In genomic region chr2:69340101-69340775, GRCh38 we compare ENCODE assay signal across 19 cellular contexts. TPM values are rescaled to one million over a fixed set of nuclear protein-coding genes. Genes with fewer than 3 reads are reported as not detected.
DNase-seq lines count a peak whose midpoint lies in the region; ATAC-seq and TF ChIP-seq lines count a peak whose summit lies in the region.
"Had no signal": no experiment of that assay in that cellular context is flagged by ENCODE, and none has a peak within 500 bp of the region (broad histone marks: within the 10 kb centered on the region; RNA-seq: fewer than 3 reads in every experiment).

No MANE protein-coding gene starts in this region.

- H3K27ac ChIP-seq in IMR-90 (ENCODE audit: insufficient read depth, low read length) (peak overlapping the region; percentile 13; the same call in 1 of the 2 replicates), esophagus muscularis mucosa (replicated peaks in 1 of 4) (peak overlapping the region; percentile 42 to 53 (median 50)), left lung (no peak overlapping the region)
- H3K27ac ChIP-seq in CD4-positive, alpha-beta T cell (ENCODE audit: low read depth, low read length) = no peak overlapping the region
- H3K27ac ChIP-seq: foreskin keratinocyte, KMS-11 had no signal

- H3K36me3 Mint-ChIP-seq in CD4-positive, alpha-beta T cell (ENCODE audit: low read depth) = peaks cover 96% of the 10 kb centered on the region

- H3K4ac ChIP-seq in IMR-90 (ENCODE audit: low read depth, low read length) = peak overlapping the region; percentile 14; the same call in 1 of the 2 replicates

- 0 out of 2 replicates have a peak overlapping the region, but pooled peaks have one; percentile 8 for H2BK120ac ChIP-seq in IMR-90 (ENCODE audit: low read depth, low read length)

- no CpG with 5 or more reads among the region's 3 CpGs for WGBS in IMR-90 (ENCODE audit: extremely low coverage in 2 of 2, insufficient read length in 1 of 2), 2 experiments
- WGBS in esophagus muscularis mucosa = 21% methylated on average over 3 of the region's 3 CpGs

- H2AK5ac ChIP-seq in IMR-90 (ENCODE audit: low read depth, low read length) = peak overlapping the region; percentile 81; the same call in 1 of the 2 replicates

- no peak overlapping the region for H4K5ac ChIP-seq in IMR-90 (ENCODE audit: low read depth, low read length)

- no peak for TF ChIP-seq EP300 in esophagus muscularis mucosa (IDR thresholded peaks at IDR 0.05)

- no peak overlapping the region for H3K23ac ChIP-seq in IMR-90 (ENCODE audit: low read depth, low read length)

- no peaks in the 10 kb centered on the region for H3K9me3 ChIP-seq in IMR-90 (ENCODE audit: control insufficient read depth, insufficient read depth, low read length)
- no peaks in the 10 kb centered on the region for H3K9me3 ChIP-seq in esophagus muscularis mucosa
- no peaks in the 10 kb centered on the region for H3K9me3 ChIP-seq in left lung
- H3K9me3 ChIP-seq in CD4-positive, alpha-beta T cell (ENCODE audit: control insufficient read depth, low read length) = no peaks in the 10 kb centered on the region
- H3K9me3 ChIP-seq: thoracic aorta had no signal

- H3K4me3 Mint-ChIP-seq in CD4-positive, alpha-beta T cell = no peak overlapping the region
- H3K4me3 Mint-ChIP-seq: activated CD8-positive, alpha-beta memory T cell treated with anti-CD3 and anti-CD28 coated beads, Interleukin-2, amount 10 ng/mL, durations not matched to agents 7 days and 5 days; activated naive CD8-positive, alpha-beta T cell treated with anti-CD3 and anti-CD28 coated beads, Interleukin-2, amount 50 U/mL, for 24 hours; mesothelial cell of epicardium; stimulated activated memory B cell treated with anti-CD40 and anti-IgM and Interleukin-4, amounts not matched to agents 10 μg/mL and 1 μg/mL and 100 μg/mL, for 72 hours had no signal

- H2BK15ac ChIP-seq in IMR-90 (ENCODE audit: low read depth, low read length) = no peak overlapping the region

- no TSS peak for BruUV-seq in IMR-90 (replicated peaks; lab: Mats Ljungman, UMichigan)

- H3K14ac ChIP-seq in IMR-90 (replicated peaks; ENCODE audit: low read depth, low read length) = no peak overlapping the region

- H2BK20ac ChIP-seq in IMR-90 (ENCODE audit: low read depth, low read length) = peak overlapping the region; percentile 32; the same call in 1 of the 2 replicates

- TF ChIP-seq POLR2A in IMR-90 (IDR thresholded peaks at IDR 0.05; ENCODE audit: low read depth, low read length) (no peak), esophagus muscularis mucosa (IDR thresholded peaks at IDR 0.05; ENCODE audit: low read depth) (no peak)

- ATAC-seq in IMR-90 (ENCODE audit: low read depth) (peak; percentile 60), left lung (no peak)
- no peak for ATAC-seq in CD4-positive, alpha-beta T cell (ENCODE audit: poor library complexity)
- ATAC-seq: activated CD8-positive, alpha-beta memory T cell treated with anti-CD3 and anti-CD28 coated beads, Interleukin-2, amount 10 ng/mL, durations not matched to agents 7 days and 5 days; activated naive CD8-positive, alpha-beta T cell treated with anti-CD3 and anti-CD28 coated beads, Interleukin-2, amount 50 U/mL, for 24 hours; foreskin keratinocyte; stimulated activated memory B cell treated with anti-CD40 and anti-IgM and Interleukin-4, amounts not matched to agents 10 μg/mL and 1 μg/mL and 100 μg/mL, for 72 hours had no signal

- peak overlapping the region; percentile 50 for H2AK9ac ChIP-seq in IMR-90 (replicated peaks; ENCODE audit: low read depth, low read length, poor library complexity)

- no peak overlapping the region for H4K91ac ChIP-seq in IMR-90 (ENCODE audit: insufficient read depth, low read depth, low read length)

- H4K8ac ChIP-seq in IMR-90 (ENCODE audit: low read depth in 2 of 2, low read length in 2 of 2) = no peak overlapping the region

- peak overlapping the region; percentile 34 for H2BK5ac ChIP-seq in IMR-90 (ENCODE audit: low read depth, low read length, poor library complexity, severe bottlenecking)

- TF ChIP-seq RAD21 in IMR-90 (IDR thresholded peaks at IDR 0.05; ENCODE audit: low read length) = no peak

- peaks cover 24 to 63% of the 10 kb centered on the region in 2 experiments for H3K79me1 ChIP-seq in IMR-90 (ENCODE audit: low read depth in 1 of 2, low read length in 2 of 2)

- dilution Hi-C loops in IMR-90 (cut with HindIII; ENCODE audit: low sequenced_read_pairs, unreplicated experiment) = no loop called here

- DNase-seq in EH (ENCODE audit: low read depth) (peak; percentile 78), IMR-90 (peak; percentile 56), esophagus muscularis mucosa (ENCODE audit: extremely low spot score) (no peak), non-pigmented ciliary epithelial cell (ENCODE audit: low read depth) (peak; percentile 14), retina (no peak), Kasumi-1 (lab: John Stamatoyannopoulos, UW) (no peak), left lung (no peak)
- no peak for DNase-seq in CD4-positive, alpha-beta T cell
- DNase-seq: activated CD8-positive, alpha-beta memory T cell treated with anti-CD3 and anti-CD28 coated beads, Interleukin-2, amount 10 ng/mL, durations not matched to agents 7 days and 5 days; activated naive CD8-positive, alpha-beta T cell treated with anti-CD3 and anti-CD28 coated beads, Interleukin-2, amount 50 U/mL, for 24 hours; central memory CD4-positive, alpha-beta T cell; effector CD4-positive, alpha-beta T cell; foreskin keratinocyte; NCI-H1105; NCI-H510A had no signal

- in situ Hi-C loops in IMR-90 (cut with MboI; ENCODE audit: low sequenced_read_pairs) = no loop called here

- H3K4me2 ChIP-seq in IMR-90 (ENCODE audit: low read depth, low read length) = no peak overlapping the region
- H3K4me2 ChIP-seq: KMS-11 had no signal

- no peaks in the 10 kb centered on the region for H3K27me3 Mint-ChIP-seq in CD4-positive, alpha-beta T cell
- H3K27me3 Mint-ChIP-seq: activated CD8-positive, alpha-beta memory T cell treated with anti-CD3 and anti-CD28 coated beads, Interleukin-2, amount 10 ng/mL, durations not matched to agents 7 days and 5 days; activated naive CD8-positive, alpha-beta T cell treated with anti-CD3 and anti-CD28 coated beads, Interleukin-2, amount 50 U/mL, for 24 hours; stimulated activated memory B cell treated with anti-CD40 and anti-IgM and Interleukin-4, amounts not matched to agents 10 μg/mL and 1 μg/mL and 100 μg/mL, for 72 hours had no signal

- no peak overlapping the region for H3K9ac ChIP-seq in IMR-90 (ENCODE audit: low read depth, low read length)
- H3K9ac ChIP-seq: KMS-11 had no signal

- 0 out of 2 replicates have a peak, but pooled peaks cover 6% of the 10 kb centered on the region for H3K4me1 ChIP-seq in IMR-90 (ENCODE audit: control insufficient read depth, insufficient read depth, low read length)
- peaks cover 0 to 14% (median 6%) of the 10 kb centered on the region in 4 donors for H3K4me1 ChIP-seq in esophagus muscularis mucosa
- H3K4me1 ChIP-seq in left lung = no peaks in the 10 kb centered on the region
- H3K4me1 ChIP-seq: foreskin keratinocyte had no signal

- H3K18ac ChIP-seq in IMR-90 (ENCODE audit: low read depth, low read length) = no peak overlapping the region

- H4K20me1 ChIP-seq in IMR-90 (ENCODE audit: insufficient read depth, low read length) = no peaks in the 10 kb centered on the region; the same call in 1 of the 2 replicates

- H3K4me3 ChIP-seq in IMR-90 (ENCODE audit: insufficient read depth, low read depth, low read length) (no peak overlapping the region), esophagus muscularis mucosa (no peak overlapping the region), left lung (no peak overlapping the region)
- H3K4me3 ChIP-seq: thoracic aorta had no signal

- no peak overlapping the region for H3K56ac ChIP-seq in IMR-90 (ENCODE audit: extremely low read depth, insufficient read depth, low read length)

- intact Hi-C loops in IMR-90 (cut with micrococcal nuclease) = no loop called here
- intact Hi-C loops in esophagus muscularis mucosa (cut with DNase I) = no loop called here
- intact Hi-C loops in left lung (cut with DNase I) = no loop called here
- intact Hi-C loops in CD4-positive, alpha-beta T cell (cut with DNase I, micrococcal nuclease) = no loop called here

- H3K27ac Mint-ChIP-seq in CD4-positive, alpha-beta T cell = no peak overlapping the region
- H3K27ac Mint-ChIP-seq: activated CD8-positive, alpha-beta memory T cell treated with anti-CD3 and anti-CD28 coated beads, Interleukin-2, amount 10 ng/mL, durations not matched to agents 7 days and 5 days; activated naive CD8-positive, alpha-beta T cell treated with anti-CD3 and anti-CD28 coated beads, Interleukin-2, amount 50 U/mL, for 24 hours; mesothelial cell of epicardium; stimulated activated memory B cell treated with anti-CD40 and anti-IgM and Interleukin-4, amounts not matched to agents 10 μg/mL and 1 μg/mL and 100 μg/mL, for 72 hours had no signal

- TF ChIP-seq CTCF in IMR-90 (conservative IDR thresholded peaks at IDR 0.05; ENCODE audit: low read depth, low read length) (no peak), esophagus muscularis mucosa (IDR thresholded peaks at IDR 0.05) (no peak), left lung (IDR thresholded peaks at IDR 0.05) (no peak)
- TF ChIP-seq CTCF in CD4-positive, alpha-beta T cell (IDR thresholded peaks at IDR 0.05) = no peak

- H3K9me1 ChIP-seq in IMR-90 (ENCODE audit: insufficient read depth, low read length) = peaks cover 6% of the 10 kb centered on the region

- H3K9me3 Mint-ChIP-seq in CD4-positive, alpha-beta T cell = no peaks in the 10 kb centered on the region
- H3K9me3 Mint-ChIP-seq: activated naive CD8-positive, alpha-beta T cell treated with anti-CD3 and anti-CD28 coated beads, Interleukin-2, amount 50 U/mL, for 24 hours; mesothelial cell of epicardium; stimulated activated memory B cell treated with anti-CD40 and anti-IgM and Interleukin-4, amounts not matched to agents 10 μg/mL and 1 μg/mL and 100 μg/mL, for 72 hours had no signal

- H2AFZ ChIP-seq in IMR-90 (replicated peaks; ENCODE audit: low read length, poor library complexity) = no peak overlapping the region

- no peaks in the 10 kb centered on the region for H3K27me3 ChIP-seq in IMR-90 (ENCODE audit: control insufficient read depth, insufficient read depth, low read length)
- no peaks in the 10 kb centered on the region for H3K27me3 ChIP-seq in esophagus muscularis mucosa
- H3K27me3 ChIP-seq in left lung = no peaks in the 10 kb centered on the region
- no peaks in the 10 kb centered on the region for H3K27me3 ChIP-seq in CD4-positive, alpha-beta T cell (ENCODE audit: control insufficient read depth, insufficient read depth, low read length)
- H3K27me3 ChIP-seq: foreskin keratinocyte had no signal

- no peaks in the 10 kb centered on the region for H3K4me1 Mint-ChIP-seq in CD4-positive, alpha-beta T cell (ENCODE audit: low read depth)
- H3K4me1 Mint-ChIP-seq: mesothelial cell of epicardium; stimulated activated memory B cell treated with anti-CD40 and anti-IgM and Interleukin-4, amounts not matched to agents 10 μg/mL and 1 μg/mL and 100 μg/mL, for 72 hours had no signal

- POLR2A ChIA-PET in IMR-90 (lab: Charles Lee; ENCODE audit: unreplicated experiment) = no interaction called here
- POLR2A ChIA-PET in CD4-positive, alpha-beta T cell (lab: Charles Lee) = no interaction called here

- CTCF ChIA-PET in IMR-90 (lab: Yijun Ruan, JAX) = no interaction called here
- CTCF ChIA-PET in CD4-positive, alpha-beta T cell (lab: Charles Lee) = interaction anchor here (0.6 kb wide), 1 partner anchor 21 kb away, joined by 5 read pairs; no protein-coding TSS in a partner anchor

- peaks cover 55% of the 10 kb centered on the region for H3K36me3 ChIP-seq in IMR-90 (ENCODE audit: control insufficient read depth, insufficient read depth, low read length)
- H3K36me3 ChIP-seq in esophagus muscularis mucosa = peaks cover 12 to 92% (median 73%) of the 10 kb centered on the region in 4 donors
- peaks cover 0 to 100% of the 10 kb centered on the region in 2 donors for H3K36me3 ChIP-seq in left lung

RNA-seq across cellular contexts. Expression of gene GFPT1, which starts 46.8 kb away (rescaled TPM):
- 52.9 and 75.0 TPM in 2 replicates for total RNA-seq in IMR-90 (2012; rRNA removed)
- 18.9 and 23.5 TPM in 2 replicates for polyA plus RNA-seq in IMR-90 (2012; rRNA removed)
- polyA plus RNA-seq in IMR-90 (2012; cell fraction: cytosol; rRNA removed) = 5.1 and 7.8 TPM in 2 replicates
- 2.6 and 15.5 TPM in 2 replicates for polyA plus RNA-seq in IMR-90 (2012; cell fraction: nucleus; rRNA removed; ENCODE audit: low replicate concordance)
- total RNA-seq in esophagus muscularis mucosa = 10 to 100 TPM; 17.4 to 25.3 (median 23.2) TPM
- total RNA-seq in left lung = 10 to 100 TPM; 70.4 to 95.7 TPM
- total RNA-seq in CD4-positive, alpha-beta T cell = 10 to 100 TPM; 17.6 to 18.3 TPM

Comparison
In these comparisons a context has a peak if more than half of its experiments do, and no peak if none do; other contexts are left out.
1. DNase-seq: peak in EH (single experiment), IMR-90 (single experiment) and non-pigmented ciliary epithelial cell (single experiment); none in esophagus muscularis mucosa (single experiment), retina (single experiment), Kasumi-1 (0 of 2), left lung (0 of 2) and CD4-positive, alpha-beta T cell (0 of 10).
2. H3K27ac ChIP-seq: peak in IMR-90 (single experiment) and esophagus muscularis mucosa (4 of 4); none in left lung (0 of 2) and CD4-positive, alpha-beta T cell (single experiment).